ENCODE assay signal across 8 cellular contexts in genomic region chr6:143098054-143098673, GRCh38. TPM values are rescaled to one million over a fixed set of nuclear protein-coding genes. Genes with fewer than 3 reads are reported as not detected.
DNase-seq lines count a peak whose midpoint lies in the region; ATAC-seq and TF ChIP-seq lines count a peak whose summit lies in the region.

No MANE protein-coding gene starts in this region.

- H3K4me3 ChIP-seq in BE2C (ENCODE audit: low read depth, low read length), result no peak overlapping the region

- ATAC-seq in GM18502 (IDR thresholded peaks at IDR 0.05; ENCODE audit: poor library complexity, unreplicated experiment) (peak; percentile 96), GM21515 (IDR thresholded peaks at IDR 0.05; ENCODE audit: unreplicated experiment) (peak; percentile 77), HG03469 (IDR thresholded peaks at IDR 0.05; ENCODE audit: unreplicated experiment) (peak; percentile 95), left colon (peak; percentile 34)

- no peaks in the 10 kb centered on the region for H3K27me3 ChIP-seq in BE2C

- no peak for TF ChIP-seq CTCF in BE2C (IDR thresholded peaks at IDR 0.05; ENCODE audit: low read depth, low read length)

- no peaks in the 10 kb centered on the region for H3K4me1 ChIP-seq in BE2C

- intact Hi-C loops in left colon (cut with DNase I, micrococcal nuclease), result no loop called here

- H3K9me3 ChIP-seq in BE2C, result no peaks in the 10 kb centered on the region

- H3K36me3 ChIP-seq in BE2C, result no peaks in the 10 kb centered on the region

- no peak for DNase-seq in left colon
- DNase-seq in BE2C, result no peak
- DNase-seq in KG1 (lab: John Stamatoyannopoulos, UW), result no peak
- no peak for DNase-seq in effector CD4-positive, alpha-beta T cell
- DNase-seq in HK-2 (ENCODE audit: unreplicated experiment), result no peak

RNA-seq across cellular contexts. Expression of gene AIG1, which starts 37.5 kb away (rescaled TPM):
- total RNA-seq in left colon, result 10 to 100 TPM; 15.6 to 27.0 TPM
- polyA plus RNA-seq in BE2C (2012; ENCODE audit: insufficient read depth, insufficient read length, low read depth), result 8.8 TPM

Comparison
In these comparisons a context has a peak if more than half of its experiments do, and no peak if none do; other contexts are left out.
1. ATAC-seq: peak in every context shown above with its lines; median percentile 96 in GM18502; 95 in HG03469; 77 in GM21515; 34 in left colon.